ENCODE assay signal across 1 cellular context in genomic region chr7:129271500-129272355, GRCh38.
A peak's percentile ranks its signal among the peaks of the same experiment; 100 is the strongest.
TF ChIP-seq lines count a peak whose summit lies in the region.

No MANE protein-coding gene starts in this region.

TF ChIP-seq in K562, 482 proteins besides CTCF, POLR2A, EP300 and RAD21 (continued from another document and continues in another):
- TF ChIP-seq ZBTB40 (IDR thresholded peaks at IDR 0.05) = no peak
- TF ChIP-seq ZBTB40 (CRISPR knock-in tag; IDR thresholded peaks at IDR 0.05) = no peak
- peak; percentile 49; the same call in 1 of the 2 replicates for TF ChIP-seq CBX5 (IDR thresholded peaks at IDR 0.05; ENCODE audit: borderline replicate concordance, low read depth)
- no peak for TF ChIP-seq THRB (CRISPR knock-in tag; conservative IDR thresholded peaks at IDR 0.05)
- TF ChIP-seq ZNF639 (CRISPR knock-in tag; conservative IDR thresholded peaks at IDR 0.05 in 1 of 2, IDR thresholded peaks at IDR 0.05 in 1 of 2) = no peak
- no peak for TF ChIP-seq ATF1 (CRISPR knock-in tag; IDR thresholded peaks at IDR 0.05)
- no peak for TF ChIP-seq ATF1 (tag; IDR thresholded peaks at IDR 0.05)
- 0 out of 2 replicates have a peak, but pooled peaks have one; percentile 39 for TF ChIP-seq EP400 (IDR thresholded peaks at IDR 0.05)
- TF ChIP-seq ZNF561 (CRISPR knock-in tag; conservative IDR thresholded peaks at IDR 0.05) = no peak
- TF ChIP-seq YY1 (IDR thresholded peaks at IDR 0.05; ENCODE audit: borderline replicate concordance in 1 of 3, control insufficient read depth in 1 of 3, extremely low read depth in 1 of 3, insufficient read depth in 3 of 3, insufficient read length in 1 of 3, insufficient replicate concordance in 2 of 3, low read depth in 1 of 3, low read length in 2 of 3) = peak; percentile 62 to 96 (median 86)
- TF ChIP-seq ZNF143 (CRISPR knock-in tag; IDR thresholded peaks at IDR 0.05) = no peak
- no peak for TF ChIP-seq KLF16 (IDR thresholded peaks at IDR 0.05)
- TF ChIP-seq CREB3L1 (IDR thresholded peaks at IDR 0.05; ENCODE audit: borderline replicate concordance, low read depth) = no peak
- peak; percentile 39; the same call in 1 of the 2 replicates for TF ChIP-seq MYNN (IDR thresholded peaks at IDR 0.05)
- TF ChIP-seq MYNN (CRISPR knock-in tag; IDR thresholded peaks at IDR 0.05) = no peak
- no peak for TF ChIP-seq PHF8 (IDR thresholded peaks at IDR 0.05; ENCODE audit: borderline replicate concordance, low read length)
- TF ChIP-seq EHMT2 (IDR thresholded peaks at IDR 0.05) = 0 out of 2 replicates have a peak, but pooled peaks have one; percentile 49
- no peak for TF ChIP-seq GABPB2 (CRISPR knock-in tag; conservative IDR thresholded peaks at IDR 0.05)
- TF ChIP-seq E2F5 (CRISPR knock-in tag; IDR thresholded peaks at IDR 0.05) = no peak
- no peak for TF ChIP-seq TEAD1 (CRISPR knock-in tag; IDR thresholded peaks at IDR 0.05)
- no peak for TF ChIP-seq KDM5B (IDR thresholded peaks at IDR 0.05; ENCODE audit: insufficient replicate concordance, low read depth, low read length)
- no peak for TF ChIP-seq ZNF79 (CRISPR knock-in tag; IDR thresholded peaks at IDR 0.05; ENCODE audit: low read depth)
- TF ChIP-seq CBX3 (IDR thresholded peaks at IDR 0.05; ENCODE audit: borderline replicate concordance in 1 of 2, low read length in 2 of 2) = peak in 1 of 2 experiments; percentile 69; a peak in 1 of 3 replicates
- TF ChIP-seq HDAC6 (IDR thresholded peaks at IDR 0.05; ENCODE audit: low read depth, low read length) = no peak
- TF ChIP-seq AFF1 (IDR thresholded peaks at IDR 0.05; ENCODE audit: low read depth in 1 of 2, partially characterized antibody in 2 of 2) = no peak
- no peak for TF ChIP-seq TCFL5 (CRISPR knock-in tag; conservative IDR thresholded peaks at IDR 0.05)
- 0 out of 2 replicates have a peak, but pooled peaks have one; percentile 28 for TF ChIP-seq ZNF766 (CRISPR knock-in tag; conservative IDR thresholded peaks at IDR 0.05)
- 0 out of 2 replicates have a peak, but pooled peaks have one; percentile 49 for TF ChIP-seq ARID2 (IDR thresholded peaks at IDR 0.05)
- no peak for TF ChIP-seq SREBF2 (CRISPR knock-in tag; IDR thresholded peaks at IDR 0.05)
- no peak for TF ChIP-seq RBFOX2 (IDR thresholded peaks at IDR 0.05; ENCODE audit: low read depth, low read length)
- TF ChIP-seq NFIX (CRISPR knock-in tag; IDR thresholded peaks at IDR 0.05; ENCODE audit: low read depth) = no peak
- no peak for TF ChIP-seq EGR1 (conservative IDR thresholded peaks at IDR 0.05)
- no peak for TF ChIP-seq ZNF174 (CRISPR knock-in tag; IDR thresholded peaks at IDR 0.05)
- no peak for TF ChIP-seq MBD2 (IDR thresholded peaks at IDR 0.05; ENCODE audit: borderline replicate concordance, low read depth)
- no peak for TF ChIP-seq ZNF518B (CRISPR knock-in tag; IDR thresholded peaks at IDR 0.05)
